Comparison of ENCODE assay signal across 10 cellular contexts in genomic region chr11:3959015-3959917, GRCh38.
DNase-seq lines count a peak whose midpoint lies in the region; ATAC-seq and TF ChIP-seq lines count a peak whose summit lies in the region.
"Had no signal": no experiment of that assay in that cellular context is flagged by ENCODE, and none has a peak within 500 bp of the region (broad histone marks: within the 10 kb centered on the region; RNA-seq: fewer than 3 reads in every experiment).

No MANE protein-coding gene starts in this region.

- H3K4me3 ChIP-seq in Loucy (ENCODE audit: low read length, poor library complexity, severe bottlenecking) (no peak overlapping the region), fibroblast of lung (replicated peaks in 1 of 4; ENCODE audit: control extremely low read depth in 1 of 4, insufficient read depth in 1 of 4, low read depth in 3 of 4, low read length in 4 of 4) (no peak overlapping the region), testis (no peak overlapping the region)

- H3K27ac Mint-ChIP-seq in activated naive CD4-positive, alpha-beta T cell treated with anti-CD3 and anti-CD28 coated beads, Interleukin-2, amount 50 U/mL, for 72 hours: peak overlapping the region in 1 of 2 donors; percentile 59
- H3K27ac Mint-ChIP-seq: nephron progenitor cell had no signal

- peak; percentile 58 for TF ChIP-seq CTCF in Loucy (conservative IDR thresholded peaks at IDR 0.05; ENCODE audit: low read length)
- peak in 1 of 2 donors; percentile 29 for TF ChIP-seq CTCF in fibroblast of lung (conservative IDR thresholded peaks at IDR 0.05 in 1 of 2, IDR thresholded peaks at IDR 0.05 in 1 of 2; ENCODE audit: low read depth in 1 of 2, low read length in 2 of 2)
- peak in 2 of 3 experiments; percentile 11 to 22 for TF ChIP-seq CTCF in testis (IDR thresholded peaks at IDR 0.05)

- H3F3A ChIP-seq in Loucy (ENCODE audit: low read depth): no peaks in the 10 kb centered on the region; the same call in 1 of the 2 replicates

- TF ChIP-seq POLR2A in testis (IDR thresholded peaks at IDR 0.05): no peak

- H3K36me3 Mint-ChIP-seq in activated naive CD4-positive, alpha-beta T cell treated with anti-CD3 and anti-CD28 coated beads, Interleukin-2, amount 50 U/mL, for 72 hours: peaks cover 0 to 7% of the 10 kb centered on the region in 2 donors

- H3K36me3 ChIP-seq in Loucy (ENCODE audit: insufficient read depth, low read length): no peaks in the 10 kb centered on the region
- no peaks in the 10 kb centered on the region for H3K36me3 ChIP-seq in fibroblast of lung (ENCODE audit: control insufficient read depth, insufficient read depth, low read length)
- no peaks in the 10 kb centered on the region for H3K36me3 ChIP-seq in testis (ENCODE audit: low read depth, missing control alignments)

- 90 to 92% methylated on average over 5 of the region's 5 CpGs for WGBS in testis, 2 donors

- H3K27me3 ChIP-seq in Loucy (ENCODE audit: insufficient read depth, low read length, poor library complexity, severe bottlenecking) (no peaks in the 10 kb centered on the region), fibroblast of lung (ENCODE audit: control insufficient read depth, insufficient read depth, low read length) (no peaks in the 10 kb centered on the region), testis (no peaks in the 10 kb centered on the region)

- H3K9ac ChIP-seq in Loucy (ENCODE audit: low read depth, low read length, poor library complexity, severe bottlenecking) (no peak overlapping the region), fibroblast of lung (ENCODE audit: insufficient read depth, low read length) (no peak overlapping the region)

- H3K4me1 ChIP-seq in Loucy (ENCODE audit: insufficient read depth, low read length, poor library complexity, severe bottlenecking): peaks cover 35% of the 10 kb centered on the region
- peaks cover 7% of the 10 kb centered on the region for H3K4me1 ChIP-seq in fibroblast of lung (ENCODE audit: control insufficient read depth, extremely low read depth, insufficient read depth, low read length)
- H3K4me1 ChIP-seq in testis: no peaks in the 10 kb centered on the region

- H4K20me1 ChIP-seq in Loucy (ENCODE audit: insufficient read depth, low read length, poor library complexity, severe bottlenecking): peaks cover 7% of the 10 kb centered on the region
- no peaks in the 10 kb centered on the region for H4K20me1 ChIP-seq in fibroblast of lung (ENCODE audit: control insufficient read depth, extremely low read depth, insufficient read depth, low read length)

- H3K79me2 ChIP-seq in Loucy (ENCODE audit: insufficient read depth, low read length) (peaks cover 84% of the 10 kb centered on the region), fibroblast of lung (ENCODE audit: control insufficient read depth, insufficient read depth, low read length) (no peaks in the 10 kb centered on the region)

- no peak for DNase-seq in activated naive CD4-positive, alpha-beta T cell treated with anti-CD3 and anti-CD28 coated beads, Interleukin-2, amount 50 U/mL, for 72 hours (ENCODE audit: low spot score in 2 of 2)
- no peak for DNase-seq in activated naive CD4-positive, alpha-beta T cell treated with anti-CD3 and anti-CD28 coated beads, Interleukin-2, amount 50 U/mL, for 16 hours
- DNase-seq in fibroblast of lung (ENCODE audit: low read depth in 2 of 2): peak; percentile 33 to 81
- DNase-seq in testis: no peak
- DNase-seq in superior temporal gyrus (ENCODE audit: extremely low spot score): no peak
- DNase-seq in NCI-H187 (lab: John Stamatoyannopoulos, UW): no peak
- DNase-seq: activated CD8-positive, alpha-beta memory T cell treated with anti-CD3 and anti-CD28 coated beads for 24 hours; nephron progenitor cell had no signal

- intact Hi-C loops in testis (cut with DNase I; ENCODE audit: low total_unique reads): no loop called here

- ATAC-seq in activated naive CD4-positive, alpha-beta T cell treated with anti-CD3 and anti-CD28 coated beads, Interleukin-2, amount 50 U/mL, for 72 hours: peak; percentile 77 to 84
- ATAC-seq in HG03139 (IDR thresholded peaks at IDR 0.05; ENCODE audit: unreplicated experiment): no peak

- H3K27ac ChIP-seq in fibroblast of lung (ENCODE audit: insufficient read depth, low read length): no peak overlapping the region
- no peak overlapping the region for H3K27ac ChIP-seq in testis

- no peaks in the 10 kb centered on the region for H3K9me3 Mint-ChIP-seq in activated naive CD4-positive, alpha-beta T cell treated with anti-CD3 and anti-CD28 coated beads, Interleukin-2, amount 50 U/mL, for 72 hours

- H3K9me2 ChIP-seq in Loucy (replicated peaks; ENCODE audit: low read depth, low read length): no peaks in the 10 kb centered on the region

- no peak overlapping the region for H3K4me2 ChIP-seq in Loucy (ENCODE audit: low read depth, low read length, poor library complexity, severe bottlenecking)
- no peak overlapping the region for H3K4me2 ChIP-seq in fibroblast of lung (ENCODE audit: extremely low read depth, insufficient read depth, low read length)

- H3K9me3 ChIP-seq in Loucy (ENCODE audit: insufficient read depth, low read depth, low read length): no peaks in the 10 kb centered on the region
- H3K9me3 ChIP-seq in fibroblast of lung (ENCODE audit: control insufficient read depth, insufficient read depth, low read depth, low read length): no peaks in the 10 kb centered on the region
- H3K9me3 ChIP-seq in testis: no peaks in the 10 kb centered on the region

- H2AFZ ChIP-seq in Loucy (ENCODE audit: low read length) (no peak overlapping the region), fibroblast of lung (ENCODE audit: low read length) (no peak overlapping the region)

Comparison
In these comparisons a context has a peak if more than half of its experiments do, and no peak if none do; other contexts are left out.
1. DNase-seq: peak in fibroblast of lung (2 of 2); none in activated naive CD4-positive, alpha-beta T cell treated with anti-CD3 and anti-CD28 coated beads, Interleukin-2, amount 50 U/mL, for 72 hours (0 of 2), activated naive CD4-positive, alpha-beta T cell treated with anti-CD3 and anti-CD28 coated beads, Interleukin-2, amount 50 U/mL, for 16 hours (single experiment), testis (single experiment), superior temporal gyrus (single experiment) and NCI-H187 (0 of 2).